In genomic region chr3:124577494-124578167, GRCh38 we compare ENCODE assay signal across 18 cellular contexts.
DNase-seq lines count a peak whose midpoint lies in the region; ATAC-seq, FAIRE-seq and TF ChIP-seq lines count a peak whose summit lies in the region.
"Had no signal": no experiment of that assay in that cellular context is flagged by ENCODE, and none has a peak within 500 bp of the region (broad histone marks: within the 10 kb centered on the region; RNA-seq: fewer than 3 reads in every experiment).

No MANE protein-coding gene starts in this region.

- no peak for TF ChIP-seq CTCF in tibial nerve (IDR thresholded peaks at IDR 0.05)

- H3K9me3 ChIP-seq in tibial nerve = no peaks in the 10 kb centered on the region
- H3K9me3 ChIP-seq: thyroid gland had no signal

- ATAC-seq in GM19372 (IDR thresholded peaks at IDR 0.05; ENCODE audit: low read depth, unreplicated experiment) (peak; percentile 67), HG02870 (IDR thresholded peaks at IDR 0.05; ENCODE audit: unreplicated experiment) (peak; percentile 63), HG03565 (IDR thresholded peaks at IDR 0.05; ENCODE audit: unreplicated experiment) (peak; percentile 45), GM21360 (IDR thresholded peaks at IDR 0.05; ENCODE audit: unreplicated experiment) (no peak)

- DNase-seq in GM12891 (ENCODE audit: insufficient read length, low spot score) (no peak), GM19238 (ENCODE audit: insufficient read length, low spot score) (no peak), foreskin melanocyte (no peak), tibial nerve (ENCODE audit: low spot score in 2 of 2) (no peak)
- DNase-seq: activated gamma-delta T cell; glutamatergic neuron; NCI-H1930; NCI-H510A treated with DMSO at 0.1 percent for 48 hours; stimulated activated CD4-positive, alpha-beta T cell treated with anti-CD3 and anti-CD28 coated beads, Interleukin-2, amount 100 ng/mL, for 24 hours; stimulated activated CD8-positive, alpha-beta memory T cell treated with anti-CD3 and anti-CD28 coated beads, Interleukin-4, amount 100 ng/mL, for 48 hours; thyroid gland had no signal

- H3K4me1 ChIP-seq in tibial nerve = no peaks in the 10 kb centered on the region

- whole genome bisulfite sequencing in tibial nerve, 2 donors = 88 to 100% methylated on average over 1 of the region's 1 CpG

- no peaks in the 10 kb centered on the region for H3K27me3 ChIP-seq in tibial nerve
- H3K27me3 ChIP-seq: thyroid gland had no signal

- TF ChIP-seq EP300 in tibial nerve (IDR thresholded peaks at IDR 0.05) = no peak

- FAIRE-seq in GM12891 (lab: Jason Lieb, UNC) = peak; percentile 63
- FAIRE-seq: astrocyte, RCC 7860 had no signal

- H3K36me3 ChIP-seq in tibial nerve = no peaks in the 10 kb centered on the region
- H3K36me3 ChIP-seq: thyroid gland had no signal

- H3K4me3 ChIP-seq in tibial nerve = no peak overlapping the region
- H3K4me3 ChIP-seq: coronary artery, thyroid gland had no signal

- H3K27ac ChIP-seq in tibial nerve = no peak overlapping the region
- H3K27ac ChIP-seq: coronary artery, thyroid gland had no signal

- no peak for TF ChIP-seq POLR2A in GM12891 (IDR thresholded peaks at IDR 0.05; ENCODE audit: low read depth, low read length)
- TF ChIP-seq POLR2A in tibial nerve (IDR thresholded peaks at IDR 0.05) = no peak

TF ChIP-seq in GM12891, 5 proteins besides CTCF, POLR2A, EP300 and RAD21:
- TF ChIP-seq TAF1 (IDR thresholded peaks at IDR 0.05; ENCODE audit: low read depth, low read length) = no peak
- no peak for TF ChIP-seq POU2F2 (IDR thresholded peaks at IDR 0.05; ENCODE audit: low read depth, low read length)
- no peak for TF ChIP-seq POLR2AphosphoS5 (IDR thresholded peaks at IDR 0.05; ENCODE audit: low read depth, low read length)
- TF ChIP-seq PAX5 (IDR thresholded peaks at IDR 0.05; ENCODE audit: insufficient read depth, low read length, severe bottlenecking) = no peak
- peak; percentile 92 for TF ChIP-seq SPI1 (IDR thresholded peaks at IDR 0.05; ENCODE audit: low read depth, low read length)
